In the genomic region with DNA sequence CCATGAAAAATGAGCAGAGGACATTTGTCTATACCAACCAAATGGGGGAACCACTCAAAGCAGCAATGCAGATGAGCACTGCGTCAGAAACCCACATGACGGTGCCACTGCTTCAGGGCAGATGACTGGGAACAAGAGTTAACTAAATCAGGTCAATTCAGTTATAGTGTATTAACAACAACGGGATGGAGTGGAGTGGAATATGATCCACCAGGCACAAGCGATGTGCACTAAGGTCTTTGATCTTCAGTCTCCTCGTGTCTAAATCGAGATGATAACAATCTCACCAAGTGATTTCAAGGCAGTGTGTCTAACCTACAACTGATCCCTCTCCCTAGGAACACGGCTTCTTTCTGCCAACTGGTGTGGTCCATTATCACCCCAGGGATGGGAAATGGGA, we compare ENCODE assay signal across 27 cellular contexts.
DNase-seq lines count a peak whose midpoint lies in the region; ATAC-seq, FAIRE-seq and TF ChIP-seq lines count a peak whose summit lies in the region.
"Had no signal": no experiment of that assay in that cellular context is flagged by ENCODE, and none has a peak within 500 bp of the region (broad histone marks: within the 10 kb centered on the region; RNA-seq: fewer than 3 reads in every experiment).

No MANE protein-coding gene starts in this region.

- no peak for TF ChIP-seq POLR2A in K562 (conservative IDR thresholded peaks at IDR 0.05)

- no peak overlapping the region for H2BK120ac ChIP-seq in trophoblast cell (ENCODE audit: insufficient read depth, low read length, poor library complexity)

- TF ChIP-seq RAD21 in K562 (CRISPR knock-in tag; conservative IDR thresholded peaks at IDR 0.05 in 1 of 2, IDR thresholded peaks at IDR 0.05 in 1 of 2): no peak

- no peak overlapping the region for H4K91ac ChIP-seq in trophoblast cell (ENCODE audit: low read depth, low read length)

- no peak overlapping the region for H3K9ac ChIP-seq in K562 (ENCODE audit: insufficient read depth in 1 of 2, low read depth in 2 of 2, low read length in 2 of 2)
- peak overlapping the region; percentile 1 for H3K9ac ChIP-seq in trophoblast cell (ENCODE audit: low read length)
- H3K9ac ChIP-seq: BLaER1 treated with 17β-estradiol and CSF1 and Interleukin-3, amounts not matched to agents 10 nM and 100 nM had no signal

- DNase-seq in GM23338 (ENCODE audit: low spot score) (no peak), K562 (ENCODE audit: extremely low read depth in 1 of 4, low spot score in 3 of 4) (no peak), trophoblast cell (peak in 1 of 2 donors; percentile 18), left ventricle myocardium superior (no peak), AG20443 (ENCODE audit: low spot score) (no peak), NCI-H446 (lab: John Stamatoyannopoulos, UW) (no peak)
- DNase-seq: 8988T; ACHN; AML-193; CD4-positive, alpha-beta T cell; CD8-positive, alpha-beta T cell; DMS 273 treated with DMSO at 0.1 percent for 48 hours; DMS153; DMS53; DMS79; DND-41; EL; GDM1 had no signal

- WGBS in K562 (ENCODE audit: insufficient coverage, low coverage, missing lambda C conversion rate): 1% methylated on average over 7 of the region's 7 CpGs
- no CpG with 5 or more reads among the region's 7 CpGs for WGBS in trophoblast cell (ENCODE audit: extremely low coverage, insufficient coverage, insufficient read length)

- no peak for TF ChIP-seq EP300 in K562 (IDR thresholded peaks at IDR 0.05; ENCODE audit: low read length)

- no peaks in the 10 kb centered on the region for H3K27me3 ChIP-seq in GM23338 (ENCODE audit: insufficient read depth)
- H3K27me3 ChIP-seq in K562 (ENCODE audit: control insufficient read depth in 2 of 2, insufficient read depth in 2 of 2, low read length in 2 of 2): peaks cover 0 to 3% of the 10 kb centered on the region in 2 experiments; a peak in 1 of 5 replicates
- H3K27me3 ChIP-seq in trophoblast cell (ENCODE audit: insufficient read depth, low read length): no peaks in the 10 kb centered on the region
- H3K27me3 ChIP-seq: BLaER1 treated with 17β-estradiol and CSF1 and Interleukin-3, amounts not matched to agents 10 nM and 100 nM had no signal

- no peak overlapping the region for H3K23ac ChIP-seq in trophoblast cell (ENCODE audit: low read length)

- in situ Hi-C loops in K562 (cut with MboI): no loop called here

- H4K12ac ChIP-seq in trophoblast cell (ENCODE audit: low read depth, low read length): no peak overlapping the region

- no peak overlapping the region for H2BK5ac ChIP-seq in trophoblast cell (ENCODE audit: low read depth, low read length, poor library complexity)

- no peak overlapping the region for H4K8ac ChIP-seq in trophoblast cell (ENCODE audit: low read depth, low read length)

- H3K4me3 Mint-ChIP-seq in GM23338: no peak overlapping the region
- H3K4me3 Mint-ChIP-seq: B cell; CD4-positive, alpha-beta T cell; CD8-positive, alpha-beta T cell had no signal

- H3K4me1 ChIP-seq in GM23338 (ENCODE audit: insufficient read depth) (no peaks in the 10 kb centered on the region), HEK293 (ENCODE audit: control insufficient read depth, insufficient read depth, low read length) (no peaks in the 10 kb centered on the region), K562 (replicated peaks in 1 of 2; ENCODE audit: control insufficient read depth in 2 of 2, insufficient read depth in 2 of 2, low read length in 2 of 2) (no peaks in the 10 kb centered on the region), trophoblast cell (ENCODE audit: control insufficient read depth in 1 of 2, insufficient read depth in 2 of 2, low read length in 2 of 2) (no peaks in the 10 kb centered on the region)

- no peaks in the 10 kb centered on the region for H3K27me3 Mint-ChIP-seq in GM23338 (ENCODE audit: insufficient read depth, low read depth, poor library complexity)
- H3K27me3 Mint-ChIP-seq: CD4-positive, alpha-beta T cell had no signal

- H3K18ac ChIP-seq in trophoblast cell (ENCODE audit: low read length): no peak overlapping the region

- POLR2A ChIA-PET in HEK293 (lab: Yijun Ruan, JAX) (no interaction called here), K562 (lab: Yijun Ruan, JAX) (no interaction called here)

- ATAC-seq in GM23338 (no peak), K562 (no peak), left ventricle myocardium superior (no peak), GM21528 (IDR thresholded peaks at IDR 0.05; ENCODE audit: low FRiP score, unreplicated experiment) (no peak)
- ATAC-seq: CD8-positive, alpha-beta T cell; GM12878 had no signal

- CTCF ChIA-PET in HEK293 (lab: Yijun Ruan, JAX) (no interaction called here), K562 (lab: Yijun Ruan, JAX; ENCODE audit: low intra/inter-chr PET ratio) (no interaction called here)

- H3K4me3 ChIP-seq in GM23338 (no peak overlapping the region), HEK293 (ENCODE audit: low read depth, low read length) (no peak overlapping the region), K562 (no peak overlapping the region), trophoblast cell (ENCODE audit: low read depth, low read length) (no peak overlapping the region)
- H3K4me3 ChIP-seq: BLaER1 treated with 17β-estradiol and CSF1 and Interleukin-3, amounts not matched to agents 10 nM and 100 nM; GM12878 had no signal

- H3K36me3 Mint-ChIP-seq in GM23338 (ENCODE audit: low read depth): no peaks in the 10 kb centered on the region
- H3K36me3 Mint-ChIP-seq: CD8-positive, alpha-beta T cell had no signal

- H3K4ac ChIP-seq in trophoblast cell (ENCODE audit: low read depth, low read length): no peak overlapping the region

- no peak overlapping the region for H3K14ac ChIP-seq in trophoblast cell (ENCODE audit: low read length)

- no peaks in the 10 kb centered on the region for H3K9me3 Mint-ChIP-seq in GM23338
- H3K9me3 Mint-ChIP-seq: CD4-positive, alpha-beta T cell; CD8-positive, alpha-beta T cell had no signal

- no peaks in the 10 kb centered on the region for H3K79me1 ChIP-seq in trophoblast cell (ENCODE audit: low read length)

- H3K4me2 ChIP-seq in GM23338: no peak overlapping the region
- H3K4me2 ChIP-seq in K562 (ENCODE audit: insufficient read depth, low read length): no peak overlapping the region
- H3K4me2 ChIP-seq in trophoblast cell (ENCODE audit: low read length): no peak overlapping the region

- H2BK12ac ChIP-seq in trophoblast cell (ENCODE audit: low read length): no peak overlapping the region

- no peaks in the 10 kb centered on the region for H3K9me2 ChIP-seq in GM23338 (ENCODE audit: insufficient read depth)

- H3F3A ChIP-seq in GM23338 (replicated peaks; ENCODE audit: low read depth): no peaks in the 10 kb centered on the region

- H3K79me2 ChIP-seq in GM23338 (replicated peaks; ENCODE audit: insufficient read depth): no peaks in the 10 kb centered on the region
- H3K79me2 ChIP-seq in K562 (ENCODE audit: control insufficient read depth, insufficient read depth, low read length): no peaks in the 10 kb centered on the region
- H3K79me2 ChIP-seq in trophoblast cell (ENCODE audit: control insufficient read depth, insufficient read depth, low read length, poor library complexity): no peaks in the 10 kb centered on the region

- intact Hi-C loops in K562 (cut with micrococcal nuclease): no loop called here
- intact Hi-C loops in left ventricle myocardium superior (cut with micrococcal nuclease): no loop called here

- H3K9me3 ChIP-seq in HEK293 (ENCODE audit: control insufficient read depth, insufficient read depth, low read depth, low read length) (no peaks in the 10 kb centered on the region), K562 (replicated peaks; ENCODE audit: control insufficient read depth, insufficient read depth, low read depth, low read length) (no peaks in the 10 kb centered on the region), trophoblast cell (ENCODE audit: insufficient read depth, low read depth, low read length) (no peaks in the 10 kb centered on the region)
- H3K9me3 ChIP-seq: BLaER1 treated with 17β-estradiol and CSF1 and Interleukin-3, amounts not matched to agents 10 nM and 100 nM had no signal

- TF ChIP-seq CTCF in GM23338 (conservative IDR thresholded peaks at IDR 0.05; ENCODE audit: low read depth in 2 of 2): no peak
- no peak for TF ChIP-seq CTCF in HEK293 (tag by site-specific recombination; IDR thresholded peaks at IDR 0.05)
- TF ChIP-seq CTCF in K562 (IDR thresholded peaks at IDR 0.05 in 2 of 3, conservative IDR thresholded peaks at IDR 0.05 in 1 of 3; ENCODE audit: insufficient read depth in 2 of 3, low read depth in 1 of 3, low read length in 3 of 3): no peak

- H2AK5ac ChIP-seq in trophoblast cell (ENCODE audit: low read length): no peak overlapping the region

- no peak for FAIRE-seq in K562 (lab: Jason Lieb, UNC)
- FAIRE-seq: A204.1, GM12878, GM12892, GM18507 had no signal

- no peaks in the 10 kb centered on the region for H3K9me1 ChIP-seq in K562 (ENCODE audit: control insufficient read depth, insufficient read depth, low read length)

- no peak overlapping the region for H3K27ac ChIP-seq in GM23338 (ENCODE audit: low read depth)
- H3K27ac ChIP-seq in HEK293 (ENCODE audit: extremely low read depth, low read depth, low read length): no peak overlapping the region
- no peak overlapping the region for H3K27ac ChIP-seq in K562 (ENCODE audit: extremely low read depth, low read depth, low read length)
- no peak overlapping the region for H3K27ac ChIP-seq in trophoblast cell (ENCODE audit: low read depth, low read length)
- H3K27ac ChIP-seq: BLaER1 treated with 17β-estradiol and CSF1 and Interleukin-3, amounts not matched to agents 10 nM and 100 nM; C4-2B had no signal

- H2AFZ ChIP-seq in GM23338 (0 out of 2 replicates have a peak overlapping the region, but pooled peaks have one; percentile 38), K562 (ENCODE audit: low read depth, low read length) (0 out of 2 replicates have a peak overlapping the region, but pooled peaks have one; percentile 10), trophoblast cell (ENCODE audit: insufficient read depth, low read length, poor library complexity) (no peak overlapping the region)

- no peak overlapping the region for H3K27ac Mint-ChIP-seq in GM23338
- H3K27ac Mint-ChIP-seq: B cell; CD4-positive, alpha-beta T cell; CD8-positive, alpha-beta T cell had no signal

- no TSS peak for BruUV-seq in K562 (replicated peaks; lab: Mats Ljungman, UMichigan)

- H3K36me3 ChIP-seq in GM23338 (ENCODE audit: insufficient read depth) (no peaks in the 10 kb centered on the region), HEK293 (ENCODE audit: control insufficient read depth in 2 of 2, insufficient read depth in 1 of 2, low read length in 2 of 2) (no peaks in the 10 kb centered on the region), K562 (ENCODE audit: control insufficient read depth, insufficient read depth, low read length) (no peaks in the 10 kb centered on the region), trophoblast cell (ENCODE audit: control insufficient read depth in 1 of 2, insufficient read depth in 2 of 2, low read length in 2 of 2) (no peaks in the 10 kb centered on the region)
- H3K36me3 ChIP-seq: BLaER1 treated with 17β-estradiol and CSF1 and Interleukin-3, amounts not matched to agents 10 nM and 100 nM had no signal

- no peaks in the 10 kb centered on the region; the same call in 1 of the 2 replicates for H4K20me1 ChIP-seq in GM23338 (replicated peaks; ENCODE audit: insufficient read depth)
- H4K20me1 ChIP-seq in K562 (replicated peaks; ENCODE audit: control insufficient read depth, insufficient read depth, low read length): no peaks in the 10 kb centered on the region
- H4K20me1 ChIP-seq: BLaER1 treated with 17β-estradiol and CSF1 and Interleukin-3, amounts not matched to agents 10 nM and 100 nM had no signal

- peaks cover 8% of the 10 kb centered on the region; the same call in 2 of the 3 replicates for H3K4me1 Mint-ChIP-seq in GM23338
